In genomic region chr2:121755237-121756111, GRCh38 we compare ENCODE assay signal across 8 cellular contexts. TPM values are rescaled to one million over a fixed set of nuclear protein-coding genes. Genes with fewer than 3 reads are reported as not detected.
DNase-seq lines count a peak whose midpoint lies in the region; ATAC-seq and TF ChIP-seq lines count a peak whose summit lies in the region.

Gene TSN, plus strand, starts transcription at chr2:121755651. Its CDS starts 129 bp downstream, at chr2:121755780.

- H4K20me1 ChIP-seq in SK-N-SH (ENCODE audit: insufficient read depth) = no peaks in the 10 kb centered on the region

- H3K27ac ChIP-seq in SK-N-SH (ENCODE audit: low read depth in 2 of 2, low read length in 1 of 2) (peak within 1 kb of the TSS; percentile 79 to 81), substantia nigra (ENCODE audit: low read depth, low read length, poor library complexity, severe bottlenecking) (peak within 1 kb of the TSS; percentile 77)

- WGBS in SK-N-SH (ENCODE audit: low lambda C conversion rate) = 1% methylated on average over 57 of the region's 67 CpGs

- no peak for TF ChIP-seq RAD21 in SK-N-SH (IDR thresholded peaks at IDR 0.05; ENCODE audit: low read length)

- H3K4me1 ChIP-seq in SK-N-SH (ENCODE audit: control insufficient read depth in 1 of 2, insufficient read depth in 2 of 2, low read depth in 1 of 2, low read length in 1 of 2) = peaks cover 0 to 10% of the 10 kb centered on the region in 2 experiments; a peak in 2 of 4 replicates

- TF ChIP-seq CTCF in GM10248 (IDR thresholded peaks at IDR 0.05; ENCODE audit: control extremely low read depth, extremely low read depth, low read depth, missing control alignments) = no peak
- no peak for TF ChIP-seq CTCF in SK-N-SH (IDR thresholded peaks at IDR 0.05)

- H3K27me3 ChIP-seq in SK-N-SH (ENCODE audit: insufficient read depth) = no peaks in the 10 kb centered on the region

- TF ChIP-seq EP300 in SK-N-SH (IDR thresholded peaks at IDR 0.05; ENCODE audit: borderline replicate concordance in 1 of 2, low read depth in 1 of 2, low read length in 1 of 2) = no peak; a peak in 1 of 4 replicates

- H3K36me3 ChIP-seq in SK-N-SH (replicated peaks in 1 of 2; ENCODE audit: control insufficient read depth in 1 of 2, insufficient read depth in 2 of 2, low read length in 1 of 2) = peaks cover 20 to 26% of the 10 kb centered on the region in 2 experiments

- no peaks in the 10 kb centered on the region for H3K9me3 ChIP-seq in SK-N-SH

- DNase-seq in GM10248 (ENCODE audit: extremely low spot score) (peak; percentile 95), NCI-H1092 (lab: John Stamatoyannopoulos, UW) (peak; percentile 95), SK-N-SH (peak; percentile 95), germinal center (ENCODE audit: low spot score) (peak; percentile 91), non-pigmented ciliary epithelial cell (ENCODE audit: low read depth) (peak; percentile 78), substantia nigra (lab: John Stamatoyannopoulos, UW) (peak; percentile 61 to 98 (median 94))
- DNase-seq in activated naive CD4-positive, alpha-beta T cell treated with anti-CD3 and anti-CD28 coated beads, Interleukin-2, amount 50 U/mL, for 16 hours = peak; percentile 98

- peaks cover 14% of the 10 kb centered on the region for H3F3A ChIP-seq in SK-N-SH (replicated peaks; ENCODE audit: insufficient read depth)

- H3K79me2 ChIP-seq in SK-N-SH (ENCODE audit: insufficient read depth) = peaks cover 50% of the 10 kb centered on the region

- ATAC-seq in HG02610 (IDR thresholded peaks at IDR 0.05; ENCODE audit: unreplicated experiment) = peak; percentile 100

- peak within 1 kb of the TSS; percentile 91 for H2AFZ ChIP-seq in SK-N-SH (ENCODE audit: low read depth)

- H3K4me3 ChIP-seq in SK-N-SH (ENCODE audit: low read depth in 2 of 2, low read length in 1 of 2) = peak within 1 kb of the TSS; percentile 86 to 100

- H3K9me2 ChIP-seq in SK-N-SH = no peaks in the 10 kb centered on the region

- H3K9ac ChIP-seq in SK-N-SH = peak within 1 kb of the TSS; percentile 97

- CTCF ChIA-PET in GM10248 (lab: Yijun Ruan, JAX) (interaction anchor here (1.2 kb wide), 1 partner anchor 225 kb away, joined by 3 read pairs; the partner anchor contains the start of gene RNU4ATAC), SK-N-SH (lab: Yijun Ruan, JAX) (no interaction called here)

- peak within 1 kb of the TSS; percentile 84 for H3K4me2 ChIP-seq in SK-N-SH

- POLR2A ChIA-PET in GM10248 (lab: Yijun Ruan, JAX) = interaction anchor here (0.6 kb wide), 1 partner anchor 224 kb away, joined by 4 read pairs; no protein-coding TSS in a partner anchor
- POLR2A ChIA-PET in SK-N-SH (lab: Yijun Ruan, JAX) = interaction anchor here (0.8 to 1.3 kb wide), 2 partner anchors 19 to 131 kb away, joined by 3 to 9 read pairs; partner anchors contain the start of gene NIFK

TF ChIP-seq in SK-N-SH, 30 proteins besides CTCF, POLR2A, EP300 and RAD21:
- no peak for TF ChIP-seq GABPA (IDR thresholded peaks at IDR 0.05; ENCODE audit: low read depth)
- TF ChIP-seq MEF2A (IDR thresholded peaks at IDR 0.05; ENCODE audit: borderline replicate concordance, low read depth) = no peak
- TF ChIP-seq SIN3A (IDR thresholded peaks at IDR 0.05; ENCODE audit: borderline replicate concordance, low read depth, low read length) = no peak
- 0 out of 2 replicates have a peak, but pooled peaks have one; percentile 52 for TF ChIP-seq ELF1 (IDR thresholded peaks at IDR 0.05)
- no peak for TF ChIP-seq PBX3 (IDR thresholded peaks at IDR 0.05)
- TF ChIP-seq MXI1 (IDR thresholded peaks at IDR 0.05; ENCODE audit: low read depth, low read length) = peak; percentile 96
- no peak for TF ChIP-seq RXRA (IDR thresholded peaks at IDR 0.05; ENCODE audit: borderline replicate concordance, low read depth)
- TF ChIP-seq POLR2AphosphoS5 (IDR thresholded peaks at IDR 0.05; ENCODE audit: low read depth, low read length) = peak; percentile 39; the same call in 1 of the 2 replicates
- no peak for TF ChIP-seq EZH2phosphoT487 (IDR thresholded peaks at IDR 0.05; ENCODE audit: borderline replicate concordance, low read depth)
- TF ChIP-seq, protein P1, sequence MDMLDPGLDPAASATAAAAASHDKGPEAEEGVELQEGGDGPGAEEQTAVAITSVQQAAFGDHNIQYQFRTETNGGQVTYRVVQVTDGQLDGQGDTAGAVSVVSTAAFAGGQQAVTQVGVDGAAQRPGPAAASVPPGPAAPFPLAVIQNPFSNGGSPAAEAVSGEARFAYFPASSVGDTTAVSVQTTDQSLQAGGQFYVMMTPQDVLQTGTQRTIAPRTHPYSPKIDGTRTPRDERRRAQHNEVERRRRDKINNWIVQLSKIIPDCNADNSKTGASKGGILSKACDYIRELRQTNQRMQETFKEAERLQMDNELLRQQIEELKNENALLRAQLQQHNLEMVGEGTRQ (IDR thresholded peaks at IDR 0.05; ENCODE audit: borderline replicate concordance, low read depth, low read length) = peak; percentile 74
- no peak for TF ChIP-seq TEAD4 (IDR thresholded peaks at IDR 0.05; ENCODE audit: borderline replicate concordance, insufficient read depth)
- peak; percentile 54; the same call in 1 of the 2 replicates for TF ChIP-seq TAF1 (IDR thresholded peaks at IDR 0.05; ENCODE audit: borderline replicate concordance, low read depth, low read length)
- no peak for TF ChIP-seq FOXJ3 (CRISPR knock-in tag; IDR thresholded peaks at IDR 0.05)
- TF ChIP-seq ZBTB33 (IDR thresholded peaks at IDR 0.05; ENCODE audit: borderline replicate concordance, low read depth) = no peak
- peak; percentile 29; the same call in 1 of the 2 replicates for TF ChIP-seq TCF12 (IDR thresholded peaks at IDR 0.05)
- 0 out of 2 replicates have a peak, but pooled peaks have one; percentile 12 for TF ChIP-seq RCOR1 (IDR thresholded peaks at IDR 0.05; ENCODE audit: low read length)
- TF ChIP-seq MAX (IDR thresholded peaks at IDR 0.05; ENCODE audit: low read depth) = peak; percentile 95
- no peak for TF ChIP-seq GATA2 (CRISPR knock-in tag; IDR thresholded peaks at IDR 0.05)
- TF ChIP-seq SMC3 (IDR thresholded peaks at IDR 0.05; ENCODE audit: low read depth, low read length) = no peak
- TF ChIP-seq FOXM1 (IDR thresholded peaks at IDR 0.05; ENCODE audit: low read depth) = 0 out of 2 replicates have a peak, but pooled peaks have one; percentile 39
- peak; percentile 69 for TF ChIP-seq CHD2 (IDR thresholded peaks at IDR 0.05; ENCODE audit: low read length, partially characterized antibody)
- peak; percentile 95 for TF ChIP-seq USF1 (IDR thresholded peaks at IDR 0.05; ENCODE audit: borderline replicate concordance, low read depth)
- TF ChIP-seq YY1 (IDR thresholded peaks at IDR 0.05; ENCODE audit: low read depth) = peak; percentile 64; the same call in 1 of the 2 replicates
TF ChIP-seq in SK-N-SH: peak in this region for 12.

RNA-seq across cellular contexts. Expression of gene TSN, which starts in this region (rescaled TPM):
- 26.1 and 35.1 TPM in 2 replicates for polyA plus RNA-seq in SK-N-SH (2012; rRNA removed)
- 36.5 and 40.7 TPM in 2 replicates for polyA plus RNA-seq in SK-N-SH (2012; cell fraction: cytosol; rRNA removed)
- polyA plus RNA-seq in SK-N-SH (2012; cell fraction: nucleus; rRNA removed) = 12.2 and 16.9 TPM in 2 replicates

Comparison
In these comparisons a context has a peak if more than half of its experiments do, and no peak if none do; other contexts are left out.
1. Peak in every context shown above with its lines: DNase-seq, ATAC-seq, H3K4me3 ChIP-seq and H3K27ac ChIP-seq.